In genomic region chr7:114083714-114084113, GRCh38 we compare ENCODE assay signal across 10 cellular contexts.
A peak's percentile ranks its signal among the peaks of the same experiment; 100 is the strongest.
DNase-seq lines count a peak whose midpoint lies in the region; ATAC-seq and TF ChIP-seq lines count a peak whose summit lies in the region.
"Had no signal": no experiment of that assay in that cellular context is flagged by ENCODE, and none has a peak within 500 bp of the region (broad histone marks: within the 10 kb centered on the region; RNA-seq: fewer than 3 reads in every experiment).

No MANE protein-coding gene starts in this region.

- peak overlapping the region; percentile 97 for H3K4me2 ChIP-seq in MM.1S (ENCODE audit: low read depth, low read length)

- intact Hi-C loops in Caco-2 (cut with micrococcal nuclease; ENCODE audit: unreplicated experiment): loop anchor here (10.0 kb wide), 1 partner anchor 1771 kb away; no protein-coding TSS in a partner anchor

- H3K27ac Mint-ChIP-seq in Caco-2 (ENCODE audit: unreplicated experiment) (no peak overlapping the region), nephron progenitor cell (no peak overlapping the region), HFFc6 (no peak overlapping the region)

- no peak for ATAC-seq in GM19452 (IDR thresholded peaks at IDR 0.05; ENCODE audit: unreplicated experiment)

- DNase-seq in Caco-2 (no peak), MM.1S (no peak), nephron progenitor cell (no peak), NCI-H2029 (lab: John Stamatoyannopoulos, UW) (no peak), HFFc6 (no peak), NCI-H345 treated with DMSO at 0.1 percent for 48 hours (lab: John Stamatoyannopoulos, UW; ENCODE audit: unreplicated experiment) (no peak)
- DNase-seq: activated CD4-positive, alpha-beta T cell treated with anti-CD3 and anti-CD28 coated beads, Interleukin-2, amount 50 U/mL, for 1 hour; NK-92 treated with Interleukin-12 subunit alpha and Interleukin-12 subunit beta, amount 100 ng/mL, for 24 hours had no signal

- TF ChIP-seq CTCF in Caco-2 (IDR thresholded peaks at IDR 0.05; ENCODE audit: insufficient read depth in 1 of 2, low read depth in 1 of 2, low read length in 1 of 2, severe bottlenecking in 1 of 2, unreplicated experiment in 1 of 2) (no peak), MM.1S (IDR thresholded peaks at IDR 0.05; ENCODE audit: low read length) (no peak), nephron progenitor cell (IDR thresholded peaks at IDR 0.05) (no peak), HFFc6 (IDR thresholded peaks at IDR 0.05) (no peak)

- peaks cover 13% of the 10 kb centered on the region for H3K27me3 ChIP-seq in Caco-2 (replicated peaks; ENCODE audit: control insufficient read depth, insufficient read depth, low read length)
- H3K27me3 ChIP-seq in MM.1S (replicated peaks; ENCODE audit: insufficient read depth, low read length): no peaks in the 10 kb centered on the region
- peaks cover 2% of the 10 kb centered on the region for H3K27me3 ChIP-seq in endocrine pancreas (ENCODE audit: control insufficient read depth, insufficient read depth, low read length)

- H3K27me3 Mint-ChIP-seq in Caco-2 (ENCODE audit: insufficient read depth, unreplicated experiment) (peaks cover 39% of the 10 kb centered on the region), nephron progenitor cell (ENCODE audit: low read depth, poor library complexity) (peaks cover 35% of the 10 kb centered on the region), HFFc6 (ENCODE audit: insufficient read depth) (peaks cover 43% of the 10 kb centered on the region)

- H3K36me3 ChIP-seq in Caco-2 (ENCODE audit: control insufficient read depth, insufficient read depth, low read length): no peaks in the 10 kb centered on the region
- H3K36me3 ChIP-seq in MM.1S (replicated peaks; ENCODE audit: insufficient read depth, low read length): no peaks in the 10 kb centered on the region
- no peaks in the 10 kb centered on the region for H3K36me3 ChIP-seq in endocrine pancreas (ENCODE audit: control insufficient read depth, insufficient read depth, low read length)

- CTCF ChIA-PET in Caco-2 (lab: Charles Lee): interaction anchor here (0.7 kb wide), 1 partner anchor 532 kb away, joined by 3 read pairs; no protein-coding TSS in a partner anchor

- H3K4me3 ChIP-seq in Caco-2 (ENCODE audit: low read depth, low read length) (no peak overlapping the region), MM.1S (ENCODE audit: low read length) (peak overlapping the region; percentile 88; the same call in 1 of the 2 replicates), endocrine pancreas (ENCODE audit: control insufficient read depth, insufficient read depth, low read length) (peak overlapping the region; percentile 56)

- no TSS peak for BruUV-seq in Caco-2 (replicated peaks; lab: Mats Ljungman, UMichigan)

- no peaks in the 10 kb centered on the region for H3K9me2 ChIP-seq in MM.1S (replicated peaks; ENCODE audit: insufficient read depth, low read length)

- peaks cover 5% of the 10 kb centered on the region; the same call in 1 of the 2 replicates for H3K4me1 ChIP-seq in Caco-2
- H3K4me1 ChIP-seq in MM.1S (ENCODE audit: low read length): peaks cover 11% of the 10 kb centered on the region
- peaks cover 7% of the 10 kb centered on the region for H3K4me1 ChIP-seq in endocrine pancreas (ENCODE audit: control insufficient read depth, insufficient read depth, low read length)

- H3F3A ChIP-seq in MM.1S (ENCODE audit: insufficient read depth, low read length): peaks cover 34% of the 10 kb centered on the region

- POLR2A ChIA-PET in Caco-2 (lab: Charles Lee): no interaction called here

- H3K4me1 Mint-ChIP-seq in Caco-2 (ENCODE audit: low read depth, unreplicated experiment) (peaks cover 6% of the 10 kb centered on the region), nephron progenitor cell (peaks cover 65% of the 10 kb centered on the region), HFFc6 (ENCODE audit: low read depth) (peaks cover 28% of the 10 kb centered on the region)

- peaks cover 11% of the 10 kb centered on the region for H3K79me2 ChIP-seq in MM.1S (ENCODE audit: low read length)

- no peaks in the 10 kb centered on the region for H3K9me3 ChIP-seq in Caco-2
- H3K9me3 ChIP-seq in MM.1S (replicated peaks; ENCODE audit: insufficient read depth, low read length): no peaks in the 10 kb centered on the region
- H3K9me3 ChIP-seq in endocrine pancreas (ENCODE audit: control insufficient read depth, low read length): no peaks in the 10 kb centered on the region

- no peaks in the 10 kb centered on the region for H4K20me1 ChIP-seq in MM.1S (ENCODE audit: insufficient read depth, low read length)

- peak overlapping the region; percentile 91; the same call in 1 of the 2 replicates for H3K9ac ChIP-seq in MM.1S (ENCODE audit: low read length)
- H3K9ac ChIP-seq in endocrine pancreas (ENCODE audit: control insufficient read depth, insufficient read depth, low read length): no peak overlapping the region

- no peaks in the 10 kb centered on the region for H3K36me3 Mint-ChIP-seq in Caco-2 (ENCODE audit: insufficient read depth, unreplicated experiment)
- no peaks in the 10 kb centered on the region for H3K36me3 Mint-ChIP-seq in nephron progenitor cell (ENCODE audit: low read depth)
- no peaks in the 10 kb centered on the region for H3K36me3 Mint-ChIP-seq in HFFc6 (ENCODE audit: low read depth)

- H3K4me3 Mint-ChIP-seq in Caco-2 (ENCODE audit: unreplicated experiment) (peak overlapping the region; percentile 78), nephron progenitor cell (peak overlapping the region; percentile 86), HFFc6 (no peak overlapping the region)

- H2AFZ ChIP-seq in MM.1S (ENCODE audit: low read length): peak overlapping the region; percentile 95

- H3K9me3 Mint-ChIP-seq in Caco-2 (ENCODE audit: unreplicated experiment): no peaks in the 10 kb centered on the region
- H3K9me3 Mint-ChIP-seq in nephron progenitor cell: no peaks in the 10 kb centered on the region
- H3K9me3 Mint-ChIP-seq in HFFc6: no peaks in the 10 kb centered on the region; the same call in 1 of the 2 replicates

- no peak overlapping the region; the same call in 1 of the 2 replicates for H3K27ac ChIP-seq in MM.1S (ENCODE audit: low read length)
